Comparison of ENCODE assay signal across 22 cellular contexts in the genomic region with DNA sequence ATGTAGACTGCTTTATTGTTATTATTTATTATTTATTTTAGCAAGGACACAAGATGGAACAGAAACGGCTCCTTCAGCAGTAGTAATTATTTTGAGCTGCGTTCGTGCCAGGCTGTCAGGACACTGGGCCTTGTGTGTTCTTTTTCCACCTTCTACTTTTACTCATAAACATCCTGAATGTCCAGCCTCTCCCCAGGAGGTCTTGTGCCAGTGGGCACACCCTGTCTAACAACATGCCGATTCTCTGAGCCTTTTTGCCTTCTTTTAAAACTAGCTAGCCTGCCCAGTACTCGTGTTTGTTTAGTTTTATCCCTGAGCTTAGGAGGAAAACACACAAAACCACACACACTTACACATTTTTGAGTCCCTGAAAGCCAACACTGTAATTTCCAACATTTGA. TPM values are rescaled to one million over a fixed set of nuclear protein-coding genes. Genes with fewer than 3 reads are reported as not detected.
DNase-seq lines count a peak whose midpoint lies in the region; ATAC-seq and TF ChIP-seq lines count a peak whose summit lies in the region.
"Had no signal": no experiment of that assay in that cellular context is flagged by ENCODE, and none has a peak within 500 bp of the region (broad histone marks: within the 10 kb centered on the region; RNA-seq: fewer than 3 reads in every experiment).

No MANE protein-coding gene starts in this region.

- no peaks in the 10 kb centered on the region for H3K36me3 Mint-ChIP-seq in HFFc6 (ENCODE audit: low read depth)
- H3K36me3 Mint-ChIP-seq in T-helper 17 cell (ENCODE audit: low read depth), result peaks cover 10% of the 10 kb centered on the region
- no peaks in the 10 kb centered on the region for H3K36me3 Mint-ChIP-seq in type B pancreatic cell
- no peaks in the 10 kb centered on the region for H3K36me3 Mint-ChIP-seq in effector memory CD8-positive, alpha-beta T cell (ENCODE audit: insufficient read depth)

- H3K9me3 Mint-ChIP-seq in HFFc6 (no peaks in the 10 kb centered on the region), type B pancreatic cell (no peaks in the 10 kb centered on the region)
- H3K9me3 Mint-ChIP-seq in effector memory CD8-positive, alpha-beta T cell, result no peaks in the 10 kb centered on the region
- H3K9me3 Mint-ChIP-seq: activated T-cell treated with anti-CD3 and anti-CD28 coated beads, Interleukin-2, amount 50 U/mL, for 72 hours had no signal

- H3K4me3 Mint-ChIP-seq in HFFc6 (peak overlapping the region; percentile 87; the same call in 1 of the 2 replicates), T-helper 17 cell (peak overlapping the region; percentile 9), type B pancreatic cell (peak overlapping the region; percentile 69)
- no peak overlapping the region for H3K4me3 Mint-ChIP-seq in effector memory CD8-positive, alpha-beta T cell

- ATAC-seq in T-helper 17 cell, result no peak
- ATAC-seq in left colon, result peak; percentile 38
- no peak for ATAC-seq in effector memory CD8-positive, alpha-beta T cell (replicated peaks)
- no peak for ATAC-seq in HG03139 (IDR thresholded peaks at IDR 0.05; ENCODE audit: unreplicated experiment)
- no peak for ATAC-seq in HG03039 (IDR thresholded peaks at IDR 0.05; ENCODE audit: unreplicated experiment)

- no peaks in the 10 kb centered on the region for H3K9me3 ChIP-seq in T-helper 17 cell (ENCODE audit: control insufficient read depth, low read length, poor library complexity, severe bottlenecking)
- H3K9me3 ChIP-seq: ascending aorta, esophagus squamous epithelium, prostate gland, thyroid gland had no signal

- DNase-seq in HFFc6 (no peak), T-helper 17 cell (no peak), left colon (peak in 1 of 2 donors; percentile 15), type B pancreatic cell (ENCODE audit: extremely low spot score, unreplicated experiment) (no peak), NCI-H1048 (lab: John Stamatoyannopoulos, UW) (no peak)
- DNase-seq in effector memory CD8-positive, alpha-beta T cell, result no peak
- DNase-seq: activated CD4-positive, CD25-positive, alpha-beta regulatory T cell treated with anti-CD3 and anti-CD28 coated beads, Interleukin-2, amount 50 U/mL, for 72 hours; activated naive CD4-positive, alpha-beta T cell treated with anti-CD3 and anti-CD28 coated beads, Interleukin-2, amount 50 U/mL, for 16 hours; activated T-cell treated with anti-CD3 and anti-CD28 coated beads, Interleukin-2, amount 50 U/mL, for 72 hours; AML-193; effector CD8-positive, alpha-beta T cell; EL; esophagus squamous epithelium; midbrain; NCI-H1417 treated with DMSO at 0.1 percent for 48 hours; stimulated activated naive CD4-positive, alpha-beta T cell treated with Interleukin-2 at 50 U/mL for 16 hours; T1000 had no signal

- H3K4me1 Mint-ChIP-seq in HFFc6 (ENCODE audit: low read depth), result peaks cover 50% of the 10 kb centered on the region
- peaks cover 18% of the 10 kb centered on the region for H3K4me1 Mint-ChIP-seq in T-helper 17 cell
- H3K4me1 Mint-ChIP-seq in type B pancreatic cell (ENCODE audit: unreplicated experiment), result peaks cover 7% of the 10 kb centered on the region
- H3K4me1 Mint-ChIP-seq in effector memory CD8-positive, alpha-beta T cell (ENCODE audit: low read depth in 2 of 2), result peaks cover 8 to 12% of the 10 kb centered on the region in 2 donors

- H3K27ac Mint-ChIP-seq in HFFc6 (peak overlapping the region; percentile 41; the same call in 1 of the 2 replicates), T-helper 17 cell (no peak overlapping the region), type B pancreatic cell (no peak overlapping the region)
- H3K27ac Mint-ChIP-seq in effector memory CD8-positive, alpha-beta T cell, result no peak overlapping the region
- H3K27ac Mint-ChIP-seq: activated T-cell treated with anti-CD3 and anti-CD28 coated beads, Interleukin-2, amount 50 U/mL, for 72 hours had no signal

- TF ChIP-seq CTCF in HFFc6 (IDR thresholded peaks at IDR 0.05) (no peak), type B pancreatic cell (conservative IDR thresholded peaks at IDR 0.05) (no peak)

- H3K27me3 Mint-ChIP-seq in HFFc6 (ENCODE audit: insufficient read depth), result no peaks in the 10 kb centered on the region; the same call in 1 of the 2 replicates
- peaks cover 72% of the 10 kb centered on the region for H3K27me3 Mint-ChIP-seq in T-helper 17 cell
- H3K27me3 Mint-ChIP-seq in type B pancreatic cell, result peaks cover 55% of the 10 kb centered on the region
- H3K27me3 Mint-ChIP-seq in effector memory CD8-positive, alpha-beta T cell, result peaks cover 42 to 72% of the 10 kb centered on the region in 2 donors

- intact Hi-C loops in left colon (cut with DNase I, micrococcal nuclease), result no loop called here

RNA-seq across cellular contexts. Expression of gene SCIN, which starts 1.2 kb away (rescaled TPM):
- 10 to 100 TPM in 4 of 6 experiments, 1 to 10 TPM in 1, under 1 TPM in 1; 0.92 to 50.8 (median 47.4) TPM for total RNA-seq in HFFc6 (2021; fragmentation: NEBNext Ultra II Directional; extraction: Animal tissue kit (Norgen Biotek cat#: 25700))
- total RNA-seq in T-helper 17 cell (under 1 TPM in 1 of 2 donors, not detected in 1; 0.15 TPM), left colon (10 to 100 TPM; 76.6 to 95.5 TPM), type B pancreatic cell (ENCODE audit: low replicate concordance) (3.4 and 3.9 TPM in 2 replicates)
- total RNA-seq: ascending aorta had no signal

Comparison
In these comparisons a context has a peak if more than half of its experiments do, and no peak if none do; other contexts are left out.
1. H3K4me3 Mint-ChIP-seq: peak in HFFc6 (single experiment), T-helper 17 cell (single experiment) and type B pancreatic cell (single experiment); none in effector memory CD8-positive, alpha-beta T cell (0 of 2).